ENCODE assay signal across 29 cellular contexts in genomic region chr13:111139452-111139851, GRCh38.
"Had no signal": no experiment of that assay in that cellular context is flagged by ENCODE, and none has a peak within 500 bp of the region (broad histone marks: within the 10 kb centered on the region; RNA-seq: fewer than 3 reads in every experiment).

No MANE protein-coding gene starts in this region.

- H3K27ac ChIP-seq: coronary artery, esophagus squamous epithelium, heart right ventricle, left lung, pancreas, right lobe of liver, suprapubic skin, transverse colon, upper lobe of right lung, uterus had no signal

- H3K27me3 ChIP-seq: pancreas, right lobe of liver, upper lobe of right lung, uterus had no signal

- ATAC-seq: effector memory CD8-positive, alpha-beta T cell; left cardiac atrium; left lung; naive thymus-derived CD4-positive, alpha-beta T cell; pancreas; right lobe of liver; stimulated activated naive CD8-positive, alpha-beta T cell treated with anti-CD3 and anti-CD28 coated beads, Interleukin-15, amount 100 ng/mL, for 72 hours; upper lobe of right lung had no signal

- FAIRE-seq: endometrium, islet of Langerhans, pancreas, small intestine had no signal

- H3K4me1 ChIP-seq: left lung, pancreas, right lobe of liver, suprapubic skin, transverse colon, upper lobe of right lung, uterus had no signal

- H3K4me3 ChIP-seq: coronary artery, esophagus squamous epithelium, heart right ventricle, left lung, pancreas, right lobe of liver, suprapubic skin, transverse colon, upper lobe of right lung, uterus had no signal

- H3K9me3 ChIP-seq: esophagus squamous epithelium, heart right ventricle, left lung, pancreas, right lobe of liver, suprapubic skin, transverse colon, upper lobe of right lung, uterus had no signal

- H3K36me3 ChIP-seq: esophagus squamous epithelium, heart right ventricle, left lung, pancreas, right lobe of liver, suprapubic skin, transverse colon, upper lobe of right lung, uterus had no signal

- DNase-seq: dermis blood vessel endothelial cell; effector memory CD8-positive, alpha-beta T cell; erythroblast; esophagus squamous epithelium; foreskin melanocyte; glutamatergic neuron; heart right ventricle; hippocampal formation; left cardiac atrium; mesendoderm; midbrain; naive thymus-derived CD4-positive, alpha-beta T cell; occipital lobe; pancreas; right lobe of liver; stimulated activated CD4-positive, alpha-beta T cell treated with anti-CD3 and anti-CD28 coated beads, Interleukin-15, amount 100 ng/mL, for 24 hours; stimulated activated CD4-positive, alpha-beta T cell treated with anti-CD3 and anti-CD28 coated beads, Interleukin-2, amount 100 ng/mL, for 48 hours; stimulated activated CD8-positive, alpha-beta memory T cell treated with anti-CD3 and anti-CD28 coated beads, Interleukin-4, amount 100 ng/mL, for 48 hours; stimulated activated naive CD4-positive, alpha-beta T cell; stimulated activated naive CD8-positive, alpha-beta T cell treated with anti-CD3 and anti-CD28 coated beads, Interleukin-15, amount 100 ng/mL, for 72 hours; upper lobe of right lung; uterus had no signal
